In genomic region chr2:53033416-53033815, GRCh38 we compare ENCODE assay signal across 21 cellular contexts.
DNase-seq lines count a peak whose midpoint lies in the region; ATAC-seq and TF ChIP-seq lines count a peak whose summit lies in the region.
"Had no signal": no experiment of that assay in that cellular context is flagged by ENCODE, and none has a peak within 500 bp of the region (broad histone marks: within the 10 kb centered on the region; RNA-seq: fewer than 3 reads in every experiment).

No MANE protein-coding gene starts in this region.

- peak overlapping the region; percentile 3 for H3K14ac ChIP-seq in IMR-90 (replicated peaks; ENCODE audit: low read depth, low read length)

- H3K9me1 ChIP-seq in IMR-90 (ENCODE audit: insufficient read depth, low read length), result no peaks in the 10 kb centered on the region

- no peak for TF ChIP-seq CTCF in IMR-90 (conservative IDR thresholded peaks at IDR 0.05; ENCODE audit: low read depth, low read length)

- CTCF ChIA-PET in IMR-90 (lab: Yijun Ruan, JAX), result no interaction called here

- H3K4me3 ChIP-seq in IMR-90 (ENCODE audit: insufficient read depth, low read depth, low read length), result no peak overlapping the region
- H3K4me3 ChIP-seq: breast epithelium, SJCRH30, smooth muscle cell, thyroid gland had no signal

- peak overlapping the region; percentile 7 for H2AFZ ChIP-seq in IMR-90 (replicated peaks; ENCODE audit: low read length, poor library complexity)

- peak; percentile 96 for ATAC-seq in IMR-90 (ENCODE audit: low read depth)
- ATAC-seq in left lobe of liver, result no peak
- ATAC-seq: activated T-helper 17 cell treated with anti-CD3 and anti-CD28 coated beads, Interleukin-2, amount 50 U/mL, for 72 hours; Panc1; stimulated activated naive CD8-positive, alpha-beta T cell treated with anti-CD3 and anti-CD28 coated beads, Interleukin-15, Interleukin-2, amounts not matched to agents 100 U/mL and 50 U/mL, for 24 hours had no signal

- dilution Hi-C loops in IMR-90 (cut with HindIII; ENCODE audit: low sequenced_read_pairs, unreplicated experiment), result no loop called here

- H3K27ac ChIP-seq in IMR-90 (ENCODE audit: insufficient read depth, low read length), result peak overlapping the region; percentile 86; the same call in 1 of the 2 replicates
- H3K27ac ChIP-seq: breast epithelium, SJCRH30, thyroid gland had no signal

- peak overlapping the region; percentile 82 for H3K4ac ChIP-seq in IMR-90 (ENCODE audit: low read depth, low read length)

- H3K4me2 ChIP-seq in IMR-90 (ENCODE audit: low read depth, low read length), result peak overlapping the region; percentile 41; the same call in 1 of the 2 replicates
- H3K4me2 ChIP-seq: smooth muscle cell had no signal

- peaks cover 8% of the 10 kb centered on the region for H3K4me1 ChIP-seq in IMR-90 (ENCODE audit: control insufficient read depth, insufficient read depth, low read length)
- H3K4me1 ChIP-seq: breast epithelium, thyroid gland had no signal

- H3K36me3 ChIP-seq in IMR-90 (ENCODE audit: control insufficient read depth, insufficient read depth, low read length), result no peaks in the 10 kb centered on the region
- H3K36me3 ChIP-seq: breast epithelium, SJCRH30, thyroid gland had no signal

- H2BK120ac ChIP-seq in IMR-90 (ENCODE audit: low read depth, low read length), result peak overlapping the region; percentile 92

- H4K5ac ChIP-seq in IMR-90 (ENCODE audit: low read depth, low read length), result peak overlapping the region; percentile 61

- POLR2A ChIA-PET in IMR-90 (lab: Charles Lee; ENCODE audit: unreplicated experiment), result no interaction called here

- no peak for TF ChIP-seq RAD21 in IMR-90 (IDR thresholded peaks at IDR 0.05; ENCODE audit: low read length)

- DNase-seq in AG20443 (ENCODE audit: low spot score) (peak; percentile 52), IMR-90 (peak; percentile 81), dedifferentiated amniotic fluid mesenchymal stem cell (ENCODE audit: extremely low spot score) (peak; percentile 68), myocyte (ENCODE audit: low read depth) (peak; percentile 12), NCI-H187 treated with DMSO at 0.1 percent for 48 hours (lab: John Stamatoyannopoulos, UW) (no peak), T1000 (lab: John Stamatoyannopoulos, UW) (no peak), RPMI8226 (no peak), left lobe of liver (ENCODE audit: low spot score) (no peak)
- DNase-seq: activated CD4-positive, alpha-beta T cell treated with anti-CD3 and anti-CD28 coated beads, Interleukin-2, amount 50 U/mL, for 1 hour; activated naive CD8-positive, alpha-beta T cell treated with anti-CD3 and anti-CD28 coated beads for 36 hours; DMS79; KG1; NCI-H1048; SJCRH30; stimulated activated CD4-positive, alpha-beta T cell treated with anti-CD3 and anti-CD28 coated beads, Interleukin-2, amount 100 ng/mL, for 48 hours; stimulated activated naive CD8-positive, alpha-beta T cell treated with anti-CD3 and anti-CD28 coated beads, Interleukin-15, Interleukin-2, amounts not matched to agents 100 U/mL and 50 U/mL, for 24 hours; thyroid gland had no signal

- H2BK5ac ChIP-seq in IMR-90 (ENCODE audit: low read depth, low read length, poor library complexity, severe bottlenecking), result peak overlapping the region; percentile 69

- intact Hi-C loops in IMR-90 (cut with micrococcal nuclease), result no loop called here

- peak overlapping the region; percentile 50; the same call in 1 of the 2 replicates for H3K56ac ChIP-seq in IMR-90 (ENCODE audit: extremely low read depth, insufficient read depth, low read length)

- TF ChIP-seq POLR2A in IMR-90 (IDR thresholded peaks at IDR 0.05; ENCODE audit: low read depth, low read length), result no peak

- H2AK5ac ChIP-seq in IMR-90 (ENCODE audit: low read depth, low read length), result no peak overlapping the region; the same call in 1 of the 2 replicates

- H4K91ac ChIP-seq in IMR-90 (ENCODE audit: insufficient read depth, low read depth, low read length), result peak overlapping the region; percentile 81; the same call in 1 of the 2 replicates

- H3K27me3 ChIP-seq in IMR-90 (ENCODE audit: control insufficient read depth, insufficient read depth, low read length), result no peaks in the 10 kb centered on the region
- H3K27me3 ChIP-seq: breast epithelium, SJCRH30, thyroid gland had no signal

- in situ Hi-C loops in IMR-90 (cut with MboI; ENCODE audit: low sequenced_read_pairs), result no loop called here

- peak overlapping the region; percentile 6 to 85; a peak in 3 of 4 replicates for H4K8ac ChIP-seq in IMR-90 (ENCODE audit: low read depth in 2 of 2, low read length in 2 of 2)

- H3K79me1 ChIP-seq in IMR-90 (ENCODE audit: low read depth in 1 of 2, low read length in 2 of 2), result no peaks in the 10 kb centered on the region

- H3K23ac ChIP-seq in IMR-90 (ENCODE audit: low read depth, low read length), result 0 out of 2 replicates have a peak overlapping the region, but pooled peaks have one; percentile 52

- no peak overlapping the region for H2AK9ac ChIP-seq in IMR-90 (replicated peaks; ENCODE audit: low read depth, low read length, poor library complexity)

- peak overlapping the region; percentile 88 for H2BK20ac ChIP-seq in IMR-90 (ENCODE audit: low read depth, low read length)

- H3K9me3 ChIP-seq in IMR-90 (ENCODE audit: control insufficient read depth, insufficient read depth, low read length), result no peaks in the 10 kb centered on the region
- H3K9me3 ChIP-seq: breast epithelium, SJCRH30, thyroid gland had no signal

- no peaks in the 10 kb centered on the region for H4K20me1 ChIP-seq in IMR-90 (ENCODE audit: insufficient read depth, low read length)

- H3K18ac ChIP-seq in IMR-90 (ENCODE audit: low read depth, low read length), result peak overlapping the region; percentile 79

- no TSS peak for BruUV-seq in IMR-90 (replicated peaks; lab: Mats Ljungman, UMichigan)

- H3K9ac ChIP-seq in IMR-90 (ENCODE audit: low read depth, low read length), result no peak overlapping the region

- H2BK15ac ChIP-seq in IMR-90 (ENCODE audit: low read depth, low read length), result peak overlapping the region; percentile 91; the same call in 1 of the 3 replicates

TF ChIP-seq in IMR-90, 13 proteins besides CTCF, POLR2A, EP300 and RAD21:
- no peak for TF ChIP-seq BHLHE40 (IDR thresholded peaks at IDR 0.05; ENCODE audit: low read depth, low read length)
- TF ChIP-seq FOS (IDR thresholded peaks at IDR 0.05; ENCODE audit: low read depth, low read length), result no peak
- TF ChIP-seq MAFK (IDR thresholded peaks at IDR 0.05; ENCODE audit: low read depth, low read length), result no peak
- no peak for TF ChIP-seq CHD1 (IDR thresholded peaks at IDR 0.05; ENCODE audit: low read depth, low read length)
- no peak for TF ChIP-seq CEBPB (IDR thresholded peaks at IDR 0.05; ENCODE audit: low read depth, low read length)
- no peak for TF ChIP-seq USF2 (IDR thresholded peaks at IDR 0.05; ENCODE audit: low read depth, low read length)
- TF ChIP-seq, protein P1, sequence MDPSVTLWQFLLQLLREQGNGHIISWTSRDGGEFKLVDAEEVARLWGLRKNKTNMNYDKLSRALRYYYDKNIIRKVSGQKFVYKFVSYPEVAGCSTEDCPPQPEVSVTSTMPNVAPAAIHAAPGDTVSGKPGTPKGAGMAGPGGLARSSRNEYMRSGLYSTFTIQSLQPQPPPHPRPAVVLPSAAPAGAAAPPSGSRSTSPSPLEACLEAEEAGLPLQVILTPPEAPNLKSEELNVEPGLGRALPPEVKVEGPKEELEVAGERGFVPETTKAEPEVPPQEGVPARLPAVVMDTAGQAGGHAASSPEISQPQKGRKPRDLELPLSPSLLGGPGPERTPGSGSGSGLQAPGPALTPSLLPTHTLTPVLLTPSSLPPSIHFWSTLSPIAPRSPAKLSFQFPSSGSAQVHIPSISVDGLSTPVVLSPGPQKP (IDR thresholded peaks at IDR 0.05; ENCODE audit: borderline replicate concordance, low read depth, low read length), result no peak
- TF ChIP-seq MAZ (IDR thresholded peaks at IDR 0.05; ENCODE audit: borderline replicate concordance, low read depth, low read length), result no peak
- TF ChIP-seq MXI1 (IDR thresholded peaks at IDR 0.05; ENCODE audit: borderline replicate concordance, low read depth, low read length), result no peak
- no peak for TF ChIP-seq RCOR1 (IDR thresholded peaks at IDR 0.05; ENCODE audit: insufficient replicate concordance, low read length)
- no peak for TF ChIP-seq NFE2L2 (IDR thresholded peaks at IDR 0.05; ENCODE audit: low read depth, low read length)
- TF ChIP-seq SMC3 (IDR thresholded peaks at IDR 0.05; ENCODE audit: low read depth, low read length), result no peak

Comparison
In these comparisons a context has a peak if more than half of its experiments do, and no peak if none do; other contexts are left out.
1. DNase-seq: peak in AG20443 (single experiment), IMR-90 (single experiment), dedifferentiated amniotic fluid mesenchymal stem cell (single experiment) and myocyte (single experiment); none in NCI-H187 treated with DMSO at 0.1 percent for 48 hours (single experiment), T1000 (single experiment), RPMI8226 (single experiment) and left lobe of liver (single experiment).